In the genomic region with DNA sequence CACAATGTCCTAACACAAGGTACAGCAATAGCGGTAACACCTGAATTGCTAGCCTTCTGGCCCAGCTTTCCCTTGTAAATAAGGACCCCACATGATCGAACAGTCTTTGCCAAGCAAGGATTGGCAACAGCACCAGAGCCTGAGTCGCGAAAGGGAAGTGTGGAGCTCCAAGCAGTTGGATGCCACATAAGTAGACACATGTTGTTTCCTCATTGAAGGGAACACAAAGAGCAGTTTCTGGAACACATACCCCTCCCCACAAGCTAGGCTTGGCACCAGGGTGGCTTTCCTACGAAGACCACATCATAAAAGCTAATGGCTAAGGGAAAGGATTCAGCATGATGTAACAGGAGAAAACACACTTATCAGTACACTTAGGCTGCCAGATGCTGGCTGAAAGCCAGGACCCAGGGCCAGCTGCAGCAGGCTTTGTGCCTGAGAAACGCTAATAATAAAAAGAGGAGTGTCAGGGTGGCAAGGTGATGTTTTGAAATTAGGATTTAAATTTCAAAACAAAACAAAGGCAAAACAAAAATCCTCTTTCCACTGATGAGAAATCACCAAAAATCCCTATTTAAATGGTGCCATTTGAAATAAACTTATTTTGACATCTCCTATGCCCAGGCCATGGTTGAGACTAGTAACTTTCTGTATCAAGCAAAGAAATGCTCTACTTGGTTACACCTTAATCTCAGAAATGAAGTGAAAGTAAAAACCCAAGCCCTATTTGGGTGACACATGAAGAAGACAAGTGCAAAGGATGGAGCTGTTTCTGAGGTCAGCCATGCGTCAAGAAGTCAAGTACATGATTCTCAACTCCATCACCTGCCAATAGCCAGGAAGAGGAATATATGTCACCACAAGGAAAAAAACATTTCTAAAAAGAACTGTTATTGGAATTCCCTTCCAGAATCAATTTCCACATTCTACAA, we compare ENCODE assay signal across 8 cellular contexts. TPM values are rescaled to one million over a fixed set of nuclear protein-coding genes. Genes with fewer than 3 reads are reported as not detected.
A peak's percentile ranks its signal among the peaks of the same experiment; 100 is the strongest.
DNase-seq lines count a peak whose midpoint lies in the region; ATAC-seq and TF ChIP-seq lines count a peak whose summit lies in the region.

No MANE protein-coding gene starts in this region.

- peak overlapping the region; percentile 72 for H3K27ac Mint-ChIP-seq in activated naive CD8-positive, alpha-beta T cell treated with anti-CD3 and anti-CD28 coated beads for 36 hours

- H3K4me3 Mint-ChIP-seq in activated naive CD8-positive, alpha-beta T cell treated with anti-CD3 and anti-CD28 coated beads for 36 hours, result no peak overlapping the region

- H3K27me3 ChIP-seq in BE2C (no peaks in the 10 kb centered on the region), heart left ventricle (no peaks in the 10 kb centered on the region), gastrocnemius medialis (no peaks in the 10 kb centered on the region)

- no peak overlapping the region for H3K4me3 ChIP-seq in BE2C (ENCODE audit: low read depth, low read length)
- no peak overlapping the region for H3K4me3 ChIP-seq in heart left ventricle
- no peak overlapping the region for H3K4me3 ChIP-seq in gastrocnemius medialis

- no peaks in the 10 kb centered on the region for H3K27me3 Mint-ChIP-seq in activated naive CD8-positive, alpha-beta T cell treated with anti-CD3 and anti-CD28 coated beads for 36 hours

- ATAC-seq in GM21381 (IDR thresholded peaks at IDR 0.05; ENCODE audit: unreplicated experiment) (peak; percentile 51), heart left ventricle (peak; percentile 75 to 83 (median 81)), gastrocnemius medialis (peak; percentile 72 to 85)

- intact Hi-C loops in heart left ventricle (cut with DNase I) (loop anchor here in 8 of 10 donors (2.0 to 10.0 kb wide), 8 partner anchors 42 to 172 kb away; partner anchors contain the start of gene FBXO42 (in 7 of the 8)), gastrocnemius medialis (cut with DNase I; ENCODE audit: low total_unique reads) (no loop called here)

- H3K36me3 ChIP-seq in BE2C, result peaks cover 15% of the 10 kb centered on the region
- peaks cover 0 to 55% (median 34%) of the 10 kb centered on the region in 9 donors for H3K36me3 ChIP-seq in heart left ventricle
- peaks cover 0 to 26% of the 10 kb centered on the region in 2 donors for H3K36me3 ChIP-seq in gastrocnemius medialis

- DNase-seq in BE2C (peak; percentile 88), NCI-H2107 (lab: John Stamatoyannopoulos, UW) (peak; percentile 90), heart left ventricle (peak; percentile 75 to 89 (median 87)), gastrocnemius medialis (peak; percentile 89 to 91)
- no peak for DNase-seq in activated naive CD8-positive, alpha-beta T cell treated with anti-CD3 and anti-CD28 coated beads for 36 hours
- no peak for DNase-seq in activated CD4-positive, alpha-beta T cell treated with anti-CD3 and anti-CD28 coated beads for 1 hour
- no peak for DNase-seq in effector CD8-positive, alpha-beta T cell (lab: John Stamatoyannopoulos, UW)

- WGBS in heart left ventricle, 4 donors, result 16 to 22% (median 21%) methylated on average over 7 of the region's 7 CpGs

- no peaks in the 10 kb centered on the region for H3K9me3 Mint-ChIP-seq in activated naive CD8-positive, alpha-beta T cell treated with anti-CD3 and anti-CD28 coated beads for 36 hours

- H3K4me1 ChIP-seq in BE2C (peaks cover 56% of the 10 kb centered on the region), heart left ventricle (peaks cover 13 to 66% (median 47%) of the 10 kb centered on the region in 12 donors), gastrocnemius medialis (peaks cover 40 to 50% of the 10 kb centered on the region in 2 donors)

- TF ChIP-seq CTCF in BE2C (IDR thresholded peaks at IDR 0.05; ENCODE audit: low read depth, low read length) (no peak), heart left ventricle (IDR thresholded peaks at IDR 0.05) (no peak), gastrocnemius medialis (IDR thresholded peaks at IDR 0.05 in 4 of 5, conservative IDR thresholded peaks at IDR 0.05 in 1 of 5) (no peak)

- H3K9me3 ChIP-seq in BE2C, result no peaks in the 10 kb centered on the region
- H3K9me3 ChIP-seq in heart left ventricle, result no peaks in the 10 kb centered on the region
- H3K9me3 ChIP-seq in gastrocnemius medialis, result no peaks in the 10 kb centered on the region

- peaks cover 29% of the 10 kb centered on the region for H3K4me1 Mint-ChIP-seq in activated naive CD8-positive, alpha-beta T cell treated with anti-CD3 and anti-CD28 coated beads for 36 hours

- in situ Hi-C loops in gastrocnemius medialis (cut with MboI; ENCODE audit: low sequenced_read_pairs in 4 of 4), result loop anchor here in 1 of 4 donors (25.0 kb wide), 1 partner anchor 113 kb away; the partner anchor contains the start of genes FBXO42 and SZRD1

- H3K36me3 Mint-ChIP-seq in activated naive CD8-positive, alpha-beta T cell treated with anti-CD3 and anti-CD28 coated beads for 36 hours, result peaks cover 7% of the 10 kb centered on the region

- H3K27ac ChIP-seq in heart left ventricle, result peak overlapping the region; percentile 45 to 92 (median 78)
- peak overlapping the region; percentile 84 to 91 (median 88) for H3K27ac ChIP-seq in gastrocnemius medialis

- TF ChIP-seq POLR2A in heart left ventricle (IDR thresholded peaks at IDR 0.05), result peak in 1 of 2 donors; percentile 23
- TF ChIP-seq POLR2A in gastrocnemius medialis (IDR thresholded peaks at IDR 0.05), result peak in 1 of 2 donors; percentile 32

RNA-seq across cellular contexts. Expression of gene CPLANE2, which starts 11.9 kb away (rescaled TPM):
- 2.4 TPM for polyA plus RNA-seq in BE2C (2012; ENCODE audit: insufficient read depth, insufficient read length, low read depth)
- 1 to 10 TPM; 2.2 to 2.5 TPM for total RNA-seq in activated naive CD8-positive, alpha-beta T cell treated with anti-CD3 and anti-CD28 coated beads for 36 hours
- 1 to 10 TPM; 3.6 to 9.9 (median 5.7) TPM for total RNA-seq in heart left ventricle
- polyA plus RNA-seq in heart left ventricle, result 1 to 10 TPM; 5.7 to 6.2 TPM
- total RNA-seq in gastrocnemius medialis, result 1 to 10 TPM in 3 of 4 donors, under 1 TPM in 1; 0.46 to 6.3 (median 3.1) TPM

RNA-seq across cellular contexts. Expression of gene ARHGEF19, which starts 36.4 kb away (rescaled TPM):
- polyA plus RNA-seq in BE2C (2012; ENCODE audit: insufficient read depth, insufficient read length, low read depth), result 13.3 TPM
- 1 to 10 TPM; 4.4 to 4.5 TPM for total RNA-seq in activated naive CD8-positive, alpha-beta T cell treated with anti-CD3 and anti-CD28 coated beads for 36 hours
- total RNA-seq in heart left ventricle, result 1 to 10 TPM in 8 of 9 donors, under 1 TPM in 1; 0.97 to 3.8 (median 2.3) TPM
- 1 to 10 TPM in 1 of 2 donors, under 1 TPM in 1; 0.99 to 3.5 TPM for polyA plus RNA-seq in heart left ventricle
- total RNA-seq in gastrocnemius medialis, result 1 to 10 TPM in 3 of 4 donors, under 1 TPM in 1; 0.68 to 3.0 (median 2.3) TPM

Comparison
In these comparisons a context has a peak if more than half of its experiments do, and no peak if none do; other contexts are left out.
1. DNase-seq: peak in BE2C (single experiment), NCI-H2107 (single experiment), heart left ventricle (5 of 5) and gastrocnemius medialis (2 of 2); none in activated naive CD8-positive, alpha-beta T cell treated with anti-CD3 and anti-CD28 coated beads for 36 hours (single experiment), activated CD4-positive, alpha-beta T cell treated with anti-CD3 and anti-CD28 coated beads for 1 hour (single experiment) and effector CD8-positive, alpha-beta T cell (single experiment).
2. Peak in every context shown above with its lines, with median percentiles within 50 percentile points of each other: ATAC-seq.